1 cellular context compared by ENCODE assay signal in the genomic region with DNA sequence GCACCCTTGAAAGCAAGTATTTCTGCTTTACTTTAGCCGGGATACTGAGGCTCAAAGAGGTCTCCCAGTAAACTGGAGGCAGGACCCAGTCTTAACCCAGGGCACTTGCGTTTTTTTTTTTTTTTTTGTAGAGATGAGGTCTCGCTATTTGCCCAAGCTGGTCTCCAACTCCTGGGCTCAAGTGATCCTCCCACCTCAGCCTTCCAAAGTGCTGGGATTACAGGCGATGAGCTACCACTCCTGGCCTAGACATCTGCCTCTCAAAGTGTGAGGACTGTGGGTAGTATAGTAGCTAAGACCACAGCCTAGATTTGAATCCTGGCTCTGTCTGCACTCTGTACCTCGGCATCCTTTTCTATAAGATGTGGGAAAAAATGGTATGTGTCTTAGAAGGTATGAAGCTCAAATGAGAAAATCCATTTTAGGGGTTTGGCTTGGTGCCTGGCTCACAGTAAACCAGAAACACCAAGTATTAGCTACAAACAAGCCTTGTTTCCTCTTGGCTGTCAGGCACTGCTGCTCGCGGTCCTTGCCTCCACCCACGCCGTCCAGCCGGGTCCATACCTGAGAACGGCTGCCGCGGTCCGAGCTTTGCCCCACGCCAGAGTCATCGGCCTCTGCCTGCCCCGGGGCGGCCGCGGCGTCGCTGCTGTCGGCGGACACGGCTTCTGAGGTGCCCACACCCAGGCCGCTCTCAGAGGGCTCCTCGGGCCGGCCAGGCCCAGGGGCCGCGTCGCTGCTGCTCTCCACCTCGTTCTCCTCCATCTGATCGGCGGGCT.
A peak's percentile ranks its signal among the peaks of the same experiment; 100 is the strongest.
TF ChIP-seq lines count a peak whose summit lies in the region.

No MANE protein-coding gene starts in this region.

TF ChIP-seq in HepG2, 621 proteins besides CTCF, POLR2A, EP300 and RAD21 (continued from another document):
- TF ChIP-seq, protein P1, sequence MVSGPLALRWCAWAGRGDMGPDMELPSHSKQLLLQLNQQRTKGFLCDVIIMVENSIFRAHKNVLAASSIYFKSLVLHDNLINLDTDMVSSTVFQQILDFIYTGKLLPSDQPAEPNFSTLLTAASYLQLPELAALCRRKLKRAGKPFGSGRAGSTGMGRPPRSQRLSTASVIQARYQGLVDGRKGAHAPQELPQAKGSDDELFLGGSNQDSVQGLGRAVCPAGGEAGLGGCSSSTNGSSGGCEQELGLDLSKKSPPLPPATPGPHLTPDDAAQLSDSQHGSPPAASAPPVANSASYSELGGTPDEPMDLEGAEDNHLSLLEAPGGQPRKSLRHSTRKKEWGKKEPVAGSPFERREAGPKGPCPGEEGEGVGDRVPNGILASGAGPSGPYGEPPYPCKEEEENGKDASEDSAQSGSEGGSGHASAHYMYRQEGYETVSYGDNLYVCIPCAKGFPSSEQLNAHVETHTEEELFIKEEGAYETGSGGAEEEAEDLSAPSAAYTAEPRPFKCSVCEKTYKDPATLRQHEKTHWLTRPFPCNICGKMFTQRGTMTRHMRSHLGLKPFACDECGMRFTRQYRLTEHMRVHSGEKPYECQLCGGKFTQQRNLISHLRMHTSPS (CRISPR knock-in tag; IDR thresholded peaks at IDR 0.05; ENCODE audit: low read depth) = 0 out of 2 replicates have a peak, but pooled peaks have one; percentile 39
- no peak for TF ChIP-seq ZNF543 (CRISPR knock-in tag; IDR thresholded peaks at IDR 0.05)
